In the genomic region with DNA sequence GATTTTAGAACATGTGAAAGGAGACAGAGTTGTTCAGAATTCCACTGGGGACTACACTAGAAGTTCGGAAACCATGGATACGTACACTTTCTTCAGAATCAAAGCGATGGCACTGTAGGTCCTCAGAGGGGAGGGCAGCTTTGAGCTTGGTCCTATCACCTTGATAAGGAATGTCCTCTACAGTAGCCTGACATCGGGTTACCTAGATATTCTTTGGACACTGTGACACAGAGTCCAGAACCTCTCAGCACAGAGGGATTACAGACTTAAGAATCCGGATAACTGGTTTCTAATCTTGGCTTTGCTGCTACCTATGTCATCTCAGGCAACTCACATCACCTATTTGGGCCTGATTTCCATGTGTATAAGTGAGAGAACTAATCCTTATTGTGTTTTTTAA, we compare ENCODE assay signal across 15 cellular contexts. TPM values are rescaled to one million over a fixed set of nuclear protein-coding genes. Genes with fewer than 3 reads are reported as not detected.
DNase-seq lines count a peak whose midpoint lies in the region; ATAC-seq lines count a peak whose summit lies in the region.
"Had no signal": no experiment of that assay in that cellular context is flagged by ENCODE, and none has a peak within 500 bp of the region (broad histone marks: within the 10 kb centered on the region; RNA-seq: fewer than 3 reads in every experiment).

No MANE protein-coding gene starts in this region.

- no peak for ATAC-seq in activated T-cell treated with anti-CD3 and anti-CD28 coated beads, Interleukin-2, amount 50 U/mL, for 72 hours (replicated peaks in 1 of 2)
- no peak for ATAC-seq in activated T-helper 17 cell treated with anti-CD3 and anti-CD28 coated beads, Interleukin-2, amount 50 U/mL, for 72 hours (replicated peaks)
- ATAC-seq in naive thymus-derived CD8-positive, alpha-beta T cell: no peak
- ATAC-seq: A549 had no signal

- H3K9me3 Mint-ChIP-seq in activated T-cell treated with anti-CD3 and anti-CD28 coated beads, Interleukin-2, amount 50 U/mL, for 72 hours: no peaks in the 10 kb centered on the region
- no peaks in the 10 kb centered on the region for H3K9me3 Mint-ChIP-seq in CD4-positive, alpha-beta memory T cell
- H3K9me3 Mint-ChIP-seq in activated T-helper 17 cell treated with anti-CD3 and anti-CD28 coated beads, Interleukin-2, amount 50 U/mL, for 72 hours: no peaks in the 10 kb centered on the region
- H3K9me3 Mint-ChIP-seq in naive thymus-derived CD8-positive, alpha-beta T cell: no peaks in the 10 kb centered on the region

- no peaks in the 10 kb centered on the region for H3K27me3 Mint-ChIP-seq in activated T-cell treated with anti-CD3 and anti-CD28 coated beads, Interleukin-2, amount 50 U/mL, for 72 hours (ENCODE audit: low read depth)
- H3K27me3 Mint-ChIP-seq in CD4-positive, alpha-beta memory T cell: no peaks in the 10 kb centered on the region
- H3K27me3 Mint-ChIP-seq in activated T-helper 17 cell treated with anti-CD3 and anti-CD28 coated beads, Interleukin-2, amount 50 U/mL, for 72 hours: no peaks in the 10 kb centered on the region
- no peaks in the 10 kb centered on the region for H3K27me3 Mint-ChIP-seq in naive thymus-derived CD8-positive, alpha-beta T cell

- H3K4me3 ChIP-seq in CD4-positive, alpha-beta memory T cell (ENCODE audit: low read length in 2 of 2): no peak overlapping the region
- H3K4me3 ChIP-seq: A549 had no signal

- peaks cover 90% of the 10 kb centered on the region for H3K4me1 ChIP-seq in CD4-positive, alpha-beta memory T cell (ENCODE audit: insufficient read depth, low read length)

- H3K36me3 ChIP-seq in CD4-positive, alpha-beta memory T cell (ENCODE audit: insufficient read depth, low read length): peaks cover 14% of the 10 kb centered on the region

- H3K27ac Mint-ChIP-seq in activated T-cell treated with anti-CD3 and anti-CD28 coated beads, Interleukin-2, amount 50 U/mL, for 72 hours: peak overlapping the region; percentile 80
- H3K27ac Mint-ChIP-seq in CD4-positive, alpha-beta memory T cell: peak overlapping the region; percentile 2 to 83 (median 57)
- H3K27ac Mint-ChIP-seq in activated T-helper 17 cell treated with anti-CD3 and anti-CD28 coated beads, Interleukin-2, amount 50 U/mL, for 72 hours: peak overlapping the region; percentile 30
- peak overlapping the region; percentile 73 to 96 (median 90) for H3K27ac Mint-ChIP-seq in naive thymus-derived CD8-positive, alpha-beta T cell

- CTCF ChIA-PET in CD4-positive, alpha-beta memory T cell (lab: Charles Lee; ENCODE audit: partially characterized antibody): interaction anchor here (0.9 to 3.7 kb wide), 6 partner anchors 9 to 90 kb away, joined by 3 to 17 read pairs (median 6); no protein-coding TSS in a partner anchor

- peaks cover 7 to 44% of the 10 kb centered on the region in 2 donors for H3K36me3 Mint-ChIP-seq in activated T-cell treated with anti-CD3 and anti-CD28 coated beads, Interleukin-2, amount 50 U/mL, for 72 hours (ENCODE audit: insufficient read depth in 2 of 2)
- H3K36me3 Mint-ChIP-seq in CD4-positive, alpha-beta memory T cell: peaks cover 42 to 74% of the 10 kb centered on the region in 2 donors
- peaks cover 96% of the 10 kb centered on the region for H3K36me3 Mint-ChIP-seq in activated T-helper 17 cell treated with anti-CD3 and anti-CD28 coated beads, Interleukin-2, amount 50 U/mL, for 72 hours (ENCODE audit: low read depth)
- peaks cover 0 to 75% (median 30%) of the 10 kb centered on the region in 3 donors for H3K36me3 Mint-ChIP-seq in naive thymus-derived CD8-positive, alpha-beta T cell

- H3K27ac ChIP-seq in CD4-positive, alpha-beta memory T cell (ENCODE audit: low read depth, low read length): no peak overlapping the region

- peaks cover 85% of the 10 kb centered on the region for H3K4me1 Mint-ChIP-seq in activated T-cell treated with anti-CD3 and anti-CD28 coated beads, Interleukin-2, amount 50 U/mL, for 72 hours (ENCODE audit: low read depth)
- peaks cover 63 to 90% (median 78%) of the 10 kb centered on the region in 4 donors for H3K4me1 Mint-ChIP-seq in CD4-positive, alpha-beta memory T cell
- H3K4me1 Mint-ChIP-seq in activated T-helper 17 cell treated with anti-CD3 and anti-CD28 coated beads, Interleukin-2, amount 50 U/mL, for 72 hours: peaks cover 53% of the 10 kb centered on the region
- peaks cover 42 to 96% (median 89%) of the 10 kb centered on the region in 4 donors for H3K4me1 Mint-ChIP-seq in naive thymus-derived CD8-positive, alpha-beta T cell

- intact Hi-C loops in CD4-positive, alpha-beta memory T cell (cut with micrococcal nuclease): no loop called here

- POLR2A ChIA-PET in CD4-positive, alpha-beta memory T cell (lab: Charles Lee; ENCODE audit: partially characterized antibody): interaction anchor here (2.7 to 3.6 kb wide), 3 partner anchors 8 to 21 kb away, joined by 7 to 39 read pairs (median 18); partner anchors contain the start of gene LBH
- POLR2A ChIA-PET in naive thymus-derived CD8-positive, alpha-beta T cell (lab: Charles Lee): interaction anchor here (0.6 to 33.2 kb wide), 5 partner anchors 8 to 124 kb away, joined by 3 to 697 read pairs (median 7); partner anchors contain the start of gene LBH

- no peaks in the 10 kb centered on the region for H3K9me3 ChIP-seq in CD4-positive, alpha-beta memory T cell (ENCODE audit: control insufficient read depth in 1 of 2, low read length in 2 of 2)

- no peak for DNase-seq in activated T-cell treated with anti-CD3 and anti-CD28 coated beads, Interleukin-2, amount 50 U/mL, for 72 hours
- DNase-seq in activated T-cell treated with anti-CD3 and anti-CD28 coated beads for 4 hours (no peak), COR-L47 (lab: John Stamatoyannopoulos, UW) (no peak), UCSD-AML1 (lab: John Stamatoyannopoulos, UW; ENCODE audit: unreplicated experiment) (no peak)
- no peak for DNase-seq in CD4-positive, alpha-beta memory T cell
- no peak for DNase-seq in naive thymus-derived CD8-positive, alpha-beta T cell
- no peak for DNase-seq in stimulated activated CD8-positive, alpha-beta memory T cell treated with anti-CD3 and anti-CD28 coated beads, Interleukin-4, amount 100 ng/mL, for 48 hours
- DNase-seq: EL, KBM-7, NCI-H1436 treated with DMSO at 0.1 percent for 48 hours, NCI-H2081 treated with DMSO at 0.1 percent for 48 hours, NCI-H524 treated with DMSO at 0.1 percent for 48 hours, RPMI8226 had no signal

- peak overlapping the region in 1 of 2 donors; percentile 12 for H3K4me3 Mint-ChIP-seq in activated T-cell treated with anti-CD3 and anti-CD28 coated beads, Interleukin-2, amount 50 U/mL, for 72 hours
- H3K4me3 Mint-ChIP-seq in CD4-positive, alpha-beta memory T cell: peak overlapping the region in 3 of 8 donors; percentile 25 to 29 (median 29)
- peak overlapping the region; percentile 54 for H3K4me3 Mint-ChIP-seq in activated T-helper 17 cell treated with anti-CD3 and anti-CD28 coated beads, Interleukin-2, amount 50 U/mL, for 72 hours
- H3K4me3 Mint-ChIP-seq in naive thymus-derived CD8-positive, alpha-beta T cell: peak overlapping the region in 8 of 10 donors; percentile 41 to 74 (median 62)

- H3K27me3 ChIP-seq in CD4-positive, alpha-beta memory T cell (ENCODE audit: insufficient read depth, low read length): no peaks in the 10 kb centered on the region

RNA-seq across cellular contexts. Expression of gene LBH, which starts 14.0 kb away (rescaled TPM):
- 100 to 1,000 TPM; 129 to 133 TPM for total RNA-seq in activated T-cell treated with anti-CD3 and anti-CD28 coated beads, Interleukin-2, amount 50 U/mL, for 72 hours
- total RNA-seq in CD4-positive, alpha-beta memory T cell: 100 to 1,000 TPM; 335 to 364 TPM
- 100 to 1,000 TPM; 119 to 136 TPM for polyA plus RNA-seq in CD4-positive, alpha-beta memory T cell
- 100 to 1,000 TPM in 1 of 2 donors, 10 to 100 TPM in 1; 38.9 to 154 TPM for total RNA-seq in activated T-helper 17 cell treated with anti-CD3 and anti-CD28 coated beads, Interleukin-2, amount 50 U/mL, for 72 hours
- 100 to 1,000 TPM; 537 to 573 TPM for total RNA-seq in naive thymus-derived CD8-positive, alpha-beta T cell
- 100 to 1,000 TPM; 243 to 356 (median 307) TPM for polyA plus RNA-seq in naive thymus-derived CD8-positive, alpha-beta T cell

Comparison
In these comparisons a context has a peak if more than half of its experiments do, and no peak if none do; other contexts are left out.
1. H3K27ac Mint-ChIP-seq: peak in every context shown above with its lines; median percentile 90 in naive thymus-derived CD8-positive, alpha-beta T cell; 80 in activated T-cell treated with anti-CD3 and anti-CD28 coated beads, Interleukin-2, amount 50 U/mL, for 72 hours; 57 in CD4-positive, alpha-beta memory T cell; 30 in activated T-helper 17 cell treated with anti-CD3 and anti-CD28 coated beads, Interleukin-2, amount 50 U/mL, for 72 hours.